Comparison of ENCODE assay signal across 9 cellular contexts in the genomic region with DNA sequence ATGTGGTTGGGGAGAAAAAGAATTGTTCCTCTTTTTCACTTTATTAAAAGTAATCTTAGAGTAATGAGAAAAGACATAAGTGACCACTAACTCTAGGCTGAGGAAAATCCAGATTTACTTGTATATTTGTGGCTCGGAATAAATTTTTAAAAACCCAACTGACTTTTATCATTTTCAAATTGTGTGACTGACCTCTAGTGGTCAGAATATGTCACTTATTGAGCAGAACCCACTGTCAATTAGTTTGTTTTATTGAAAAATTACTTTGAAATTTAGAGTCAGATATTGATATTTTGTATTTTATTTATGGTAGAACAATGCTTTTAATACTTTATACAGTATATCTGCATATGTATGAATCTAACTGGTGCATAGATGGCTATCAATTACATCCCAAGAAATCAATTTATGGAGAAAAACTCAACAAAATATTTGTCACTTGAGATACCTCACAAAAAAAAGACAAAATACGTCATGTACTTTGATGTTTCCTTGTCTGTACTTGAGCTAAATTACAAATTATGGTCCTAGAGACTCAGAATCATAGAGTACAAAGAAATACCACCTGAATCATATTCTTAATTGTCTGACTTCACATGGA.
DNase-seq lines count a peak whose midpoint lies in the region; FAIRE-seq and TF ChIP-seq lines count a peak whose summit lies in the region.
"Had no signal": no experiment of that assay in that cellular context is flagged by ENCODE, and none has a peak within 500 bp of the region (broad histone marks: within the 10 kb centered on the region; RNA-seq: fewer than 3 reads in every experiment).

No MANE protein-coding gene starts in this region.

- TF ChIP-seq POLR2A in Peyer's patch (IDR thresholded peaks at IDR 0.05) (no peak), thyroid gland (IDR thresholded peaks at IDR 0.05) (no peak)

- 12 to 22% methylated on average over 2 of the region's 2 CpGs for WGBS in thyroid gland, 2 donors

- in situ Hi-C loops in ACHN (cut with HindIII; ENCODE audit: low pct_ligation_motif_present, low pct_unique_long_range_greater_than_20kb, low sequenced_read_pairs), result no loop called here

- no peak overlapping the region for H3K4me3 ChIP-seq in Peyer's patch
- no peak overlapping the region for H3K4me3 ChIP-seq in foreskin fibroblast (ENCODE audit: low read depth in 1 of 2, low read length in 2 of 2)
- H3K4me3 ChIP-seq in thyroid gland (replicated peaks in 1 of 3), result no peak overlapping the region

- TF ChIP-seq CTCF in Peyer's patch (IDR thresholded peaks at IDR 0.05), result peak in 5 of 6 experiments; percentile 28 to 58 (median 50)
- peak; percentile 39 for TF ChIP-seq CTCF in foreskin fibroblast (IDR thresholded peaks at IDR 0.05; ENCODE audit: low read depth, low read length)
- peak in 5 of 6 experiments; percentile 19 to 66 (median 59) for TF ChIP-seq CTCF in thyroid gland (IDR thresholded peaks at IDR 0.05)

- H3K36me3 ChIP-seq in Peyer's patch (no peaks in the 10 kb centered on the region), thyroid gland (no peaks in the 10 kb centered on the region)

- intact Hi-C loops in thyroid gland (cut with DNase I), result loop anchor here (5.0 kb wide), 1 partner anchor 299 kb away; no protein-coding TSS in a partner anchor

- H3K27ac ChIP-seq in Peyer's patch (no peak overlapping the region), thyroid gland (no peak overlapping the region)

- peak; percentile 47 for DNase-seq in ACHN
- no peak for DNase-seq in GM18507 (ENCODE audit: extremely low spot score, insufficient read length, low read depth)
- DNase-seq in Peyer's patch, result no peak
- DNase-seq in foreskin fibroblast, result peak; percentile 1 to 45
- DNase-seq in thyroid gland, result no peak
- no peak for DNase-seq in stimulated activated CD4-positive, alpha-beta T cell treated with anti-CD3 and anti-CD28 coated beads, Interleukin-2, amount 100 ng/mL, for 24 hours
- DNase-seq in activated CD4-positive, alpha-beta T cell treated with anti-CD3 and anti-CD28 coated beads for 1 hour, result no peak
- no peak for DNase-seq in NCI-H226

- no peaks in the 10 kb centered on the region for H3K9me3 ChIP-seq in Peyer's patch
- H3K9me3 ChIP-seq in thyroid gland, result no peaks in the 10 kb centered on the region

- no peaks in the 10 kb centered on the region for H3K4me1 ChIP-seq in Peyer's patch
- H3K4me1 ChIP-seq in thyroid gland, result no peaks in the 10 kb centered on the region

- FAIRE-seq in GM18507 (lab: Jason Lieb, UNC), result peak; percentile 64
- FAIRE-seq: colon had no signal

- no peaks in the 10 kb centered on the region for H3K27me3 ChIP-seq in Peyer's patch
- no peaks in the 10 kb centered on the region for H3K27me3 ChIP-seq in thyroid gland

Comparison
In these comparisons a context has a peak if more than half of its experiments do, and no peak if none do; other contexts are left out.
1. DNase-seq: peak in ACHN (single experiment) and foreskin fibroblast (2 of 2); none in GM18507 (single experiment), Peyer's patch (0 of 3), thyroid gland (0 of 2), stimulated activated CD4-positive, alpha-beta T cell treated with anti-CD3 and anti-CD28 coated beads, Interleukin-2, amount 100 ng/mL, for 24 hours (0 of 2), activated CD4-positive, alpha-beta T cell treated with anti-CD3 and anti-CD28 coated beads for 1 hour (single experiment) and NCI-H226 (single experiment).
2. Peak in every context shown above with its lines, with median percentiles within 50 percentile points of each other: CTCF ChIP-seq.